In the genomic region with DNA sequence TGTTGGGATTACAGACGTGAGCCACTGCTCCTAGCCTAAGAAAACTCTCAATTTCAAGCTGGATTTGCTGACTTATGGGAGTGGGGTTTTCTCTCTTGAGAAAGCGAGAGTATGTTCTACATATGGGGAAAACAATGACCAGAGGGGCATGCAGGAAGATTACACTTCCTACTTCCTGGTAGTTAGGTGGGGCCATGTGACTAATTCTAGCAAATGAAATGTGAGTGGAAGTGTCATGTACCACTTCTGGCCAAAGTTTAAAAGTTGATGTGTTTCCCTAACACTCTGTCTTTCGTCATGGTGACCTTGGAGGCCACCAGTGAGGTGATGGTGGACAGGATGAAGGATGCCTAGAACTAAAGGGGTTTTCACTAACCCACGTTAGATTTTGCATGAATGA, we compare ENCODE assay signal across 26 cellular contexts. TPM values are rescaled to one million over a fixed set of nuclear protein-coding genes. Genes with fewer than 3 reads are reported as not detected.
"Had no signal": no experiment of that assay in that cellular context is flagged by ENCODE, and none has a peak within 500 bp of the region (broad histone marks: within the 10 kb centered on the region; RNA-seq: fewer than 3 reads in every experiment).

No MANE protein-coding gene starts in this region.

- DNase-seq: activated CD4-positive, alpha-beta T cell treated with anti-CD3 and anti-CD28 coated beads for 48 hours; activated CD4-positive, alpha-beta T cell treated with anti-CD3 and anti-CD28 coated beads, Interleukin-2, amount 50 U/mL, for 4 hours; activated CD4-positive, CD25-positive, alpha-beta regulatory T cell treated with anti-CD3 and anti-CD28 coated beads, Interleukin-2, amount 50 U/mL, for 72 hours; activated CD8-positive, alpha-beta memory T cell treated with anti-CD3 and anti-CD28 coated beads, Interleukin-2, amount 10 ng/mL, durations not matched to agents 7 days and 5 days; activated effector memory CD4-positive, alpha-beta T cell treated with Interleukin-2 at 50 U/mL for 16 hours; activated naive CD4-positive, alpha-beta T cell; activated T-cell treated with anti-CD3 and anti-CD28 coated beads, Interleukin-2, amount 50 U/mL, for 24 hours; body of pancreas; cortex of kidney; MM.1S; NCI-H1105 treated with DMSO at 0.1 percent for 48 hours; NCI-H1436 treated with DMSO at 0.1 percent for 48 hours; NCI-H187; NCI-H2081 treated with DMSO at 0.1 percent for 48 hours; NCI-H446; NCI-H524; PC-3; SHP77; T-helper 17 cell; T1000 had no signal

- H3K36me3 ChIP-seq: ascending aorta, SJSA1 had no signal

- H3K4me1 ChIP-seq: ascending aorta, body of pancreas, SJSA1 had no signal

- H3K9me3 Mint-ChIP-seq: activated naive CD4-positive, alpha-beta T cell treated with anti-CD3 and anti-CD28 coated beads, Interleukin-2, amount 50 U/mL, for 24 hours; central memory CD8-positive, alpha-beta T cell had no signal

- H3K4me3 ChIP-seq: ascending aorta, body of pancreas, SJSA1 had no signal

- H3K9me3 ChIP-seq: SJSA1 had no signal

- H3K27me3 ChIP-seq: ascending aorta, body of pancreas, SJSA1 had no signal

- H3K4me3 Mint-ChIP-seq: activated CD8-positive, alpha-beta memory T cell treated with anti-CD3 and anti-CD28 coated beads, Interleukin-2, amount 10 ng/mL, durations not matched to agents 7 days and 5 days; activated naive CD4-positive, alpha-beta T cell treated with anti-CD3 and anti-CD28 coated beads, Interleukin-2, amount 50 U/mL, for 24 hours; activated T-cell treated with anti-CD3 and anti-CD28 coated beads, Interleukin-2, amount 50 U/mL, for 24 hours; activated T-helper 1 cell treated with anti-CD3 and anti-CD28 coated beads, Interleukin-12 subunit alpha, Interleukin-12 subunit beta, Interleukin-2, Interleukin-4 antibody, amounts not matched to agents 30 ng/mL and 10 ng/mL and 1 ng/mL, durations not matched to agents 14 hours and 24 hours and 36 hours; central memory CD8-positive, alpha-beta T cell; T-helper 17 cell had no signal

- ATAC-seq: activated CD8-positive, alpha-beta memory T cell treated with anti-CD3 and anti-CD28 coated beads, Interleukin-2, amount 10 ng/mL, durations not matched to agents 7 days and 5 days; body of pancreas; PC-3; SK-N-SH treated with all-trans-retinoic acid at 6 μM for 48 hours; T-helper 17 cell had no signal

- H3K36me3 Mint-ChIP-seq: activated CD8-positive, alpha-beta memory T cell treated with anti-CD3 and anti-CD28 coated beads, Interleukin-2, amount 10 ng/mL, durations not matched to agents 7 days and 5 days; activated naive CD4-positive, alpha-beta T cell treated with anti-CD3 and anti-CD28 coated beads, Interleukin-2, amount 50 U/mL, for 24 hours had no signal

- H3K4me1 Mint-ChIP-seq: activated CD8-positive, alpha-beta memory T cell treated with anti-CD3 and anti-CD28 coated beads, Interleukin-2, amount 10 ng/mL, durations not matched to agents 7 days and 5 days; activated naive CD4-positive, alpha-beta T cell treated with anti-CD3 and anti-CD28 coated beads, Interleukin-2, amount 50 U/mL, for 24 hours; central memory CD8-positive, alpha-beta T cell; T-helper 17 cell had no signal

- H3K27ac ChIP-seq: ascending aorta, body of pancreas, SJSA1 had no signal

- H3K27ac Mint-ChIP-seq: activated CD8-positive, alpha-beta memory T cell treated with anti-CD3 and anti-CD28 coated beads, Interleukin-2, amount 10 ng/mL, durations not matched to agents 7 days and 5 days; activated naive CD4-positive, alpha-beta T cell treated with anti-CD3 and anti-CD28 coated beads, Interleukin-2, amount 50 U/mL, for 24 hours; activated T-cell treated with anti-CD3 and anti-CD28 coated beads, Interleukin-2, amount 50 U/mL, for 24 hours; activated T-helper 1 cell treated with anti-CD3 and anti-CD28 coated beads, Interleukin-12 subunit alpha, Interleukin-12 subunit beta, Interleukin-2, Interleukin-4 antibody, amounts not matched to agents 30 ng/mL and 10 ng/mL and 1 ng/mL, durations not matched to agents 14 hours and 24 hours and 36 hours; T-helper 17 cell had no signal

- H3K27me3 Mint-ChIP-seq: activated naive CD4-positive, alpha-beta T cell treated with anti-CD3 and anti-CD28 coated beads, Interleukin-2, amount 50 U/mL, for 24 hours had no signal

RNA-seq across cellular contexts. Expression of a gene that starts 50.5 kb away (rescaled TPM):
- total RNA-seq: PC-3, SJSA1 had no signal
